Comparison of ENCODE assay signal across 29 cellular contexts in the genomic region with DNA sequence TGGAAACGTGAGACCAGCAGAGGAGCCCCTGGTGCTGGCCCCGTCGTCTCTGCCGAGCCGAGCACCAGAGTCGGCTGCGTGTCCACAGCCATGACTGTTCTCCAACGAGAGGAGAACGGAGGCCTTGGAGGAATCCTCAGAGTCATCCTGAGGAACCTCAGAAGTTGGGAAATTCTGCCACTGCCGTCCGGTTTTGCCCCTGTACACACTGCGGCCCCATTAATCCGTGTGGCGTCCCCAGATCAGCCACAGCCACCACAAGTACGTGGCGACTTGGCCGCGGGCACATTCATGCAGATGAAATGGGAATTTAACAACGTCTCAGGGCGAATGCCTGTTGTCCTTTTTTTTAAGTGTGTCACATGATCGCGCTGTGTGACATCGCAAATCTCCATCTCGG.
"Had no signal": no experiment of that assay in that cellular context is flagged by ENCODE, and none has a peak within 500 bp of the region (broad histone marks: within the 10 kb centered on the region; RNA-seq: fewer than 3 reads in every experiment).

No MANE protein-coding gene starts in this region.

- H2AFZ ChIP-seq: hepatocyte had no signal

- H3K36me3 Mint-ChIP-seq: immature natural killer cell; natural killer cell treated with Interleukin-12 subunit alpha and Interleukin-12 subunit beta and Interleukin-15 and Interleukin-18, amount 100 ng/mL, for 72 hours had no signal

- H3K4me2 ChIP-seq: hepatocyte had no signal

- H3K4me3 Mint-ChIP-seq: activated B cell treated with CpG ODN at 0.5 μM for 24 hours; activated T-cell treated with anti-CD3 and anti-CD28 coated beads, Interleukin-2, amount 50 U/mL, for 24 hours; activated T-helper 17 cell treated with anti-CD3 and anti-CD28 coated beads, Interleukin-2, amount 50 U/mL, for 72 hours; immature natural killer cell; natural killer cell treated with Interleukin-12 subunit alpha and Interleukin-12 subunit beta and Interleukin-15 and Interleukin-18, amount 100 ng/mL, for 72 hours had no signal

- H3K27me3 ChIP-seq: brain microvascular endothelial cell, testis had no signal

- H3K79me2 ChIP-seq: hepatocyte had no signal

- DNase-seq: activated B cell treated with CpG ODN at 0.5 μM for 24 hours; activated CD4-positive, alpha-beta T cell treated with anti-CD3 and anti-CD28 coated beads for 48 hours; activated CD8-positive, alpha-beta memory T cell treated with anti-CD3 and anti-CD28 coated beads for 24 hours; activated CD8-positive, alpha-beta memory T cell treated with anti-CD3 and anti-CD28 coated beads, Interleukin-2, amount 50 U/mL, for 4 hours; activated T-cell treated with anti-CD3 and anti-CD28 coated beads, Interleukin-2, amount 50 U/mL, for 24 hours; brain microvascular endothelial cell; caudate nucleus; dermis blood vessel endothelial cell; effector memory CD4-positive, alpha-beta T cell; glutamatergic neuron; immature natural killer cell; kidney glomerular epithelial cell; left ventricle myocardium superior; mammary epithelial cell; midbrain; occipital lobe; small intestine; stimulated activated CD8-positive, alpha-beta memory T cell treated with anti-CD3 and anti-CD28 coated beads, Interleukin-4, amount 100 ng/mL, for 48 hours; stimulated activated naive CD4-positive, alpha-beta T cell; T-helper 1 cell; T-helper 9 cell; testis; upper lobe of right lung had no signal

- H3K4me1 ChIP-seq: testis, upper lobe of right lung had no signal

- H3K36me3 ChIP-seq: brain microvascular endothelial cell, upper lobe of right lung had no signal

- H3K9me3 Mint-ChIP-seq: activated B cell treated with CpG ODN at 0.5 μM for 24 hours; activated naive CD4-positive, alpha-beta T cell treated with anti-CD3 and anti-CD28 coated beads, Interleukin-2, amount 50 U/mL, for 72 hours; activated T-cell treated with anti-CD3 and anti-CD28 coated beads, Interleukin-2, amount 50 U/mL, for 24 hours; activated T-helper 17 cell treated with anti-CD3 and anti-CD28 coated beads, Interleukin-2, amount 50 U/mL, for 72 hours; natural killer cell treated with Interleukin-12 subunit alpha and Interleukin-12 subunit beta and Interleukin-15 and Interleukin-18, amount 100 ng/mL, for 72 hours had no signal

- H3K9me3 ChIP-seq: testis, upper lobe of right lung had no signal

- ATAC-seq: activated naive CD4-positive, alpha-beta T cell treated with anti-CD3 and anti-CD28 coated beads, Interleukin-2, amount 50 U/mL, for 72 hours; activated T-helper 17 cell treated with anti-CD3 and anti-CD28 coated beads, Interleukin-2, amount 50 U/mL, for 72 hours; esophagus mucosa; left ventricle myocardium superior; sciatic nerve; upper lobe of right lung had no signal

- H3K4me3 ChIP-seq: hepatocyte, testis, upper lobe of right lung had no signal

- H3K27ac Mint-ChIP-seq: activated B cell treated with CpG ODN at 0.5 μM for 24 hours; activated naive CD4-positive, alpha-beta T cell treated with anti-CD3 and anti-CD28 coated beads, Interleukin-2, amount 50 U/mL, for 72 hours; activated T-cell treated with anti-CD3 and anti-CD28 coated beads, Interleukin-2, amount 50 U/mL, for 24 hours; activated T-helper 17 cell treated with anti-CD3 and anti-CD28 coated beads, Interleukin-2, amount 50 U/mL, for 72 hours; immature natural killer cell; natural killer cell treated with Interleukin-12 subunit alpha and Interleukin-12 subunit beta and Interleukin-15 and Interleukin-18, amount 100 ng/mL, for 72 hours had no signal

- H3K27ac ChIP-seq: brain microvascular endothelial cell, hepatocyte, testis, upper lobe of right lung had no signal

- H3K4me1 Mint-ChIP-seq: activated B cell treated with CpG ODN at 0.5 μM for 24 hours; activated T-helper 17 cell treated with anti-CD3 and anti-CD28 coated beads, Interleukin-2, amount 50 U/mL, for 72 hours; immature natural killer cell had no signal
